Comparison of ENCODE assay signal across 18 cellular contexts in the genomic region with DNA sequence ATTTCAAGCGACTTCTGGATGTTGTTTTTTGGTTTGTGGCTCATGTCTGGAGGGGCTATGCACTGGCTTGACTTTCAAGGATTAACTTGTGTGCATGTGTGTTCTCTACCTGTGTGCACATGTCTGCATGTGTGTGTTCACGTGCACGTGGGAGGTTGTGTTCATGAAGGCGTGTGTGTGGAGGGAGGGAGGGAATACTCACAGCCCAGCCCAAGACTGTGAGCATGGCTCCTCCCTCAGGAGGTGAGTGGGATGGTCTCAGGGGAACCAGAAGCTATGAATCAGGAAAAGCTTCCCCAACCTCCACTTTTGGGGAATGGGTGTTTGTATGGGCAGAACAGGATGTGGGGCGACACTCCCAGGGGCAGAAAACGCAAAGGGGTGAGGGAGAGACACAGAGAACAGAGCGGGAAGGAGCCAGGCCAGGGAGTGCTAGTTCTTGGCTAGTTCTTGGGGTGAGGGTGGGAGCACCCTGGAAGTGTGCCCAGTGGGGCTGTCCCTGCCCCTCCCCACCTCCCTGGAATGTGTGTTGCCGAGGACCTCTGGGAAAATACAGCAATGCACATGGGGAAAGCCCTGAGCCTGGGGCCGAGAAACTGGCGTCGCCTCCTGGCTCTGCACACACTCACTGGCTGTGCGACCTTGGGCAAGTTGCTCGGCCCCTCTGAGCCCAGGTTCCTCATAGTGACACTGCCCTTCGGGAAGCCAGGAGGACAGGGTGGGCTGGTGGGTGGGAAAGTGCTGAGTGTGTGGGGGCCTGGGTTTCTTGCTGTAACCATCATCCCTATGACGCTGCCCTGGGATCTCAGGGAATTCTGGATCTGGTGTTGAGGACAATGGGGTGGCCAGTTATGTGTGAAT. TPM values are rescaled to one million over a fixed set of nuclear protein-coding genes. Genes with fewer than 3 reads are reported as not detected.
DNase-seq lines count a peak whose midpoint lies in the region; ATAC-seq, FAIRE-seq and TF ChIP-seq lines count a peak whose summit lies in the region.
"Had no signal": no experiment of that assay in that cellular context is flagged by ENCODE, and none has a peak within 500 bp of the region (broad histone marks: within the 10 kb centered on the region; RNA-seq: fewer than 3 reads in every experiment).

No MANE protein-coding gene starts in this region.

- H3K14ac ChIP-seq in H1 (ENCODE audit: insufficient read length): no peak overlapping the region

- no peaks in the 10 kb centered on the region for H3K79me1 ChIP-seq in H1 (ENCODE audit: low read depth, low read length)

- H2BK20ac ChIP-seq in H1 (ENCODE audit: low read length): no peak overlapping the region

- H2BK12ac ChIP-seq in H1 (ENCODE audit: low read depth, low read length): 0 out of 2 replicates have a peak overlapping the region, but pooled peaks have one; percentile 33

- H2BK15ac ChIP-seq in H1 (ENCODE audit: low read length): 0 out of 2 replicates have a peak overlapping the region, but pooled peaks have one; percentile 50

- no peak overlapping the region for H3K23ac ChIP-seq in H1 (ENCODE audit: insufficient read length)

- TF ChIP-seq CTCF in H1 (IDR thresholded peaks at IDR 0.05; ENCODE audit: control extremely low read depth in 1 of 3, insufficient read depth in 1 of 3, low read depth in 1 of 3, low read length in 3 of 3) (peak; percentile 30 to 39 (median 32); a peak in 3 of 4 replicates), upper lobe of right lung (IDR thresholded peaks at IDR 0.05) (no peak), stomach (IDR thresholded peaks at IDR 0.05) (no peak)

- no peak overlapping the region for H3K4ac ChIP-seq in H1 (replicated peaks; ENCODE audit: insufficient read length, low read depth, low read length)

- H3K56ac ChIP-seq in H1 (replicated peaks; ENCODE audit: insufficient read length, low read depth, low read length): no peak overlapping the region

- TF ChIP-seq POLR2A in H1 (IDR thresholded peaks at IDR 0.05; ENCODE audit: control extremely low read depth in 1 of 2, low read depth in 2 of 2, low read length in 2 of 2): no peak
- no peak for TF ChIP-seq POLR2A in stomach (IDR thresholded peaks at IDR 0.05)

- TF ChIP-seq EP300 in H1 (IDR thresholded peaks at IDR 0.05; ENCODE audit: borderline replicate concordance in 1 of 2, low read depth in 2 of 2, low read length in 2 of 2): no peak
- no peak for TF ChIP-seq EP300 in stomach (IDR thresholded peaks at IDR 0.05)

- no peak overlapping the region for H4K8ac ChIP-seq in H1 (ENCODE audit: extremely low read depth, insufficient read depth, low read length)

- CTCF ChIA-PET in H1 (lab: Charles Lee; ENCODE audit: partially characterized antibody): interaction anchor here (0.9 to 3.5 kb wide), 11 partner anchors 14 to 256 kb away, joined by 3 to 27 read pairs (median 4); no protein-coding TSS in a partner anchor

- H4K5ac ChIP-seq in H1 (ENCODE audit: insufficient read length, low read depth, low read length): no peak overlapping the region

- DNase-seq in left cardiac atrium: no peak
- DNase-seq in Right ventricle myocardium superior: no peak
- peak; percentile 37 for DNase-seq in NCI-H2171 treated with DMSO at 0.1 percent for 48 hours (lab: John Stamatoyannopoulos, UW)
- no peak for DNase-seq in H1 (ENCODE audit: low read depth in 1 of 2, low spot score in 2 of 2)
- peak; percentile 45 for DNase-seq in upper lobe of right lung
- DNase-seq in stomach: no peak
- no peak for DNase-seq in central memory CD4-positive, alpha-beta T cell
- DNase-seq: activated B cell treated with CpG ODN at 0.5 μM for 24 hours; activated naive CD4-positive, alpha-beta T cell treated with Interleukin-2 at 50 U/mL for 16 hours; head of caudate nucleus had no signal

- no peak overlapping the region for H3K18ac ChIP-seq in H1 (ENCODE audit: extremely low read depth, low read length)

- H3K4me3 ChIP-seq in H1 (ENCODE audit: extremely low read depth in 1 of 4, insufficient read depth in 2 of 4, low read depth in 3 of 4, low read length in 4 of 4): no peak overlapping the region
- no peak overlapping the region for H3K4me3 ChIP-seq in upper lobe of right lung
- no peak overlapping the region for H3K4me3 ChIP-seq in stomach
- H3K4me3 ChIP-seq: GM12878 had no signal

- H3K27ac ChIP-seq in H1 (ENCODE audit: low read depth, low read length) (no peak overlapping the region), upper lobe of right lung (no peak overlapping the region), stomach (no peak overlapping the region)

- no peaks in the 10 kb centered on the region for H3K23me2 ChIP-seq in H1 (ENCODE audit: low read depth, low read length)

- H3K27me3 ChIP-seq in H1 (replicated peaks in 1 of 4; ENCODE audit: control insufficient read depth in 3 of 4, extremely low read depth in 1 of 4, insufficient read depth in 3 of 4, low read length in 3 of 4) (peaks cover 30 to 76% (median 70%) of the 10 kb centered on the region in 4 experiments), upper lobe of right lung (peaks cover 72% of the 10 kb centered on the region), stomach (peaks cover 8 to 95% (median 61%) of the 10 kb centered on the region in 3 donors)

- H3K36me3 ChIP-seq in H1 (ENCODE audit: control insufficient read depth in 2 of 4, insufficient read depth in 4 of 4, low read length in 3 of 4): no peaks in the 10 kb centered on the region
- no peaks in the 10 kb centered on the region for H3K36me3 ChIP-seq in upper lobe of right lung
- H3K36me3 ChIP-seq in stomach: no peaks in the 10 kb centered on the region

- H4K20me1 ChIP-seq in H1 (replicated peaks in 1 of 2; ENCODE audit: control insufficient read depth in 1 of 2, insufficient read depth in 2 of 2, low read length in 2 of 2): no peaks in the 10 kb centered on the region

- intact Hi-C loops in left cardiac atrium (cut with DNase I) (no loop called here), Right ventricle myocardium superior (cut with DNase I) (no loop called here), upper lobe of right lung (cut with DNase I) (no loop called here), stomach (cut with DNase I; ENCODE audit: low total_unique reads) (no loop called here)

- no peak overlapping the region for H2AFZ ChIP-seq in H1 (ENCODE audit: low read length)

- POLR2A ChIA-PET in H1 (lab: Charles Lee; ENCODE audit: partially characterized antibody): interaction anchor here (2.8 kb wide), 1 partner anchor 7 kb away, joined by 10 read pairs; no protein-coding TSS in a partner anchor

- 61% methylated on average over 15 of the region's 15 CpGs; no CpG with 5 or more reads in 1 of the 2 experiments for WGBS in H1 (ENCODE audit: extremely low coverage in 1 of 2, insufficient coverage in 1 of 2, insufficient read length in 1 of 2, insufficient replicate concordance in 2 of 2, low coverage in 1 of 2, low lambda C conversion rate in 2 of 2, missing lambda C conversion rate in 1 of 2), 2 experiments
- 36 to 49% (median 44%) methylated on average over 13 to 15 of the region's 15 CpGs for WGBS in stomach, 5 donors

- no peak overlapping the region for H2BK5ac ChIP-seq in H1 (ENCODE audit: low read depth, low read length)

- peak; percentile 29 to 37 for ATAC-seq in left cardiac atrium
- no peak for ATAC-seq in Right ventricle myocardium superior (ENCODE audit: poor library complexity)
- ATAC-seq in upper lobe of right lung: peak; percentile 5
- no peak for ATAC-seq in GM18907 (IDR thresholded peaks at IDR 0.05; ENCODE audit: unreplicated experiment)
- ATAC-seq: GM12878 had no signal

- no peak for FAIRE-seq in H1 (lab: Jason Lieb, UNC)
- FAIRE-seq: bronchial epithelial cell, endometrium, GM12878 had no signal

- H3K9ac ChIP-seq in H1 (replicated peaks in 1 of 4; ENCODE audit: extremely low read depth in 1 of 4, low read depth in 3 of 4, low read length in 3 of 4): no peak overlapping the region

- H3K4me2 ChIP-seq in H1 (ENCODE audit: insufficient read depth in 1 of 2, low read depth in 2 of 2, low read length in 2 of 2): no peak overlapping the region

- H2AK5ac ChIP-seq in H1 (ENCODE audit: low read depth, low read length): no peak overlapping the region

- H3K9me3 ChIP-seq in H1 (ENCODE audit: insufficient read depth in 2 of 2, low read depth in 1 of 2, low read length in 1 of 2): no peaks in the 10 kb centered on the region
- no peaks in the 10 kb centered on the region for H3K9me3 ChIP-seq in upper lobe of right lung
- no peaks in the 10 kb centered on the region for H3K9me3 ChIP-seq in stomach

- peaks cover 0 to 4% (median 1%) of the 10 kb centered on the region in 4 experiments; a peak in 3 of 7 replicates for H3K4me1 ChIP-seq in H1 (replicated peaks in 1 of 4; ENCODE audit: control insufficient read depth in 3 of 4, insufficient read depth in 4 of 4, low read length in 3 of 4)
- H3K4me1 ChIP-seq in upper lobe of right lung: no peaks in the 10 kb centered on the region
- H3K4me1 ChIP-seq in stomach: peaks cover 0 to 11% (median 6%) of the 10 kb centered on the region in 4 donors

- no peak overlapping the region for H4K91ac ChIP-seq in H1 (replicated peaks; ENCODE audit: insufficient read length, low read length)

- H3K79me2 ChIP-seq in H1 (ENCODE audit: control insufficient read depth in 1 of 2, insufficient read depth in 2 of 2, low read length in 2 of 2): no peaks in the 10 kb centered on the region

- peak; percentile 59 for TF ChIP-seq RAD21 in H1 (IDR thresholded peaks at IDR 0.05 in 1 of 2, conservative IDR thresholded peaks at IDR 0.05 in 1 of 2; ENCODE audit: low read depth in 2 of 2, low read length in 2 of 2)

- no peak overlapping the region for H2BK120ac ChIP-seq in H1 (replicated peaks; ENCODE audit: low read depth, low read length)

TF ChIP-seq in H1, 55 proteins besides CTCF, POLR2A, EP300 and RAD21:
- TF ChIP-seq CREB1 (IDR thresholded peaks at IDR 0.05) (no peak), SP1 (IDR thresholded peaks at IDR 0.05; ENCODE audit: low read depth, low read length) (no peak), PHF8 (conservative IDR thresholded peaks at IDR 0.05; ENCODE audit: low read depth, low read length) (no peak), TEAD4 (IDR thresholded peaks at IDR 0.05; ENCODE audit: low read depth, low read length) (0 out of 2 replicates have a peak, but pooled peaks have one; percentile 22)

RNA-seq across cellular contexts. Expression of a gene that starts 16.9 kb away (rescaled TPM):
- under 1 TPM in 1 of 2 donors, not detected in 1; 0.03 TPM for total RNA-seq in left cardiac atrium
- 0.03 TPM for total RNA-seq in Right ventricle myocardium superior
- total RNA-seq in H1 (2021; fragmentation: NEBNext Ultra II Directional; extraction: Animal tissue kit (Norgen Biotek cat#: 25700)): not detected in 2 replicates
- not detected in 2 replicates for polyA plus RNA-seq in H1 (2011; rRNA removed)
- not detected for polyA plus RNA-seq in H1 (2011; cell fraction: cytosol; rRNA removed)
- polyA plus RNA-seq in H1 (2011; cell fraction: nucleus; rRNA removed): not detected
- polyA plus RNA-seq in H1 (2012, experiment 1 of 2): 0.05 to 0.06 TPM in 2 of 4 replicates, not detected in the others
- polyA plus RNA-seq in H1 (2012, experiment 2 of 2): not detected
- polyA plus RNA-seq in H1 (2013, experiment 1 of 2): not detected
- polyA plus RNA-seq in H1 (2013, experiment 2 of 2): not detected
- polyA minus RNA-seq in H1 (2011; rRNA and poly(A)+ RNA removed): not detected in 2 replicates
- not detected for polyA minus RNA-seq in H1 (2011; cell fraction: cytosol; rRNA and poly(A)+ RNA removed)
- not detected for polyA minus RNA-seq in H1 (2011; cell fraction: nucleus; rRNA and poly(A)+ RNA removed)
- total RNA-seq in upper lobe of right lung: not detected
- total RNA-seq in stomach: not detected
- not detected for polyA plus RNA-seq in stomach
- total RNA-seq: activated B cell treated with CpG ODN at 0.5 μM for 24 hours, GM12878, HT-29, kidney epithelial cell, mononuclear cell, OCI-LY7 had no signal
- polyA plus RNA-seq: GM12878 had no signal

Comparison
In these comparisons a context has a peak if more than half of its experiments do, and no peak if none do; other contexts are left out.
1. ATAC-seq: peak in left cardiac atrium (2 of 2) and upper lobe of right lung (single experiment); none in Right ventricle myocardium superior (single experiment) and GM18907 (single experiment).
2. DNase-seq: peak in NCI-H2171 treated with DMSO at 0.1 percent for 48 hours (single experiment) and upper lobe of right lung (single experiment); none in left cardiac atrium (single experiment), Right ventricle myocardium superior (single experiment), H1 (0 of 2), stomach (single experiment) and central memory CD4-positive, alpha-beta T cell (single experiment).
3. CTCF ChIP-seq: peak in H1 (3 of 3); none in upper lobe of right lung (single experiment) and stomach (0 of 7).